Comparison of ENCODE assay signal across 1 cellular context in the genomic region with DNA sequence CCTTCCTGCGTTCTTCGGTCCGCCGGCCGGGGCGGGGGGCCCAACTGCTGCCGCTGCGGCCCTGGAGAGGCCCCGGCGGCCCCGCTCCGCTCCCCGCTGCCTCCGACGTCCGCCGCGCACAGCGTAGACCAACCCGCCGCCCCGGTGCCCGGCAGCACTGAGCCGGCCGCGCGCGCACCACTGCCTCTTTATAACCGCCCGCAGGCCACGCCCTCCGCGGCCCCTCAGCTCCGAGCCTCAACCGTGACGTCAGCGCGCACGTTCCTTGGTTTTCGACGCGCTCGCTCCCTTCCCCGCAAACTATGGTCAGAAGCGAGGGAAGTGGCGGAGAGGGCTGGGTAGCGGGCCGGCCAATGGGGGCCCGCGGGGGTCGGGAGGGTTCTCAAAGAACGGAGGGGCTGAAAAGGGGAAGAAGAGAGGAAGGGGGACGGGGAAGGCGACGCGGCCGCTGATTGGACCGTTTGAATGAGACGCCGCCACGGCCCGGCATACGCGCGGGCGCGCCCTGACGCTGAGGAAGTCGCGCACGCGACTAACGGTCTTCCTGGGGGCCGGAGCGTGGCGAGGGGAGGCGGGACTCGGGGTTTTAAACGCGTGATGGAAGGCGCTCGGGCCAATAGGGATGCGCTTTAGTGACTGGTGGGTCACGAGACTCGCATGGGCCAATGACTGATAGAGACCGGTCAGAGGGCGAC.
A peak's percentile ranks its signal among the peaks of the same experiment; 100 is the strongest.
TF ChIP-seq lines count a peak whose summit lies in the region.

Gene UBE2S (minus strand): TSS at position 164 of the 695 bp plus-strand sequence. CDS start 199 bp downstream, outside the sequence.

TF ChIP-seq in WTC11, 78 proteins besides CTCF, POLR2A, EP300 and RAD21 (continued from another document):
- TF ChIP-seq STAT6 (CRISPR knock-in tag; conservative IDR thresholded peaks at IDR 0.05; ENCODE audit: low read depth) = 0 out of 2 replicates have a peak, but pooled peaks have one; percentile 83
- TF ChIP-seq GRHL2 (CRISPR knock-in tag; IDR thresholded peaks at IDR 0.05; ENCODE audit: insufficient replicate concordance, severe bottlenecking) = no peak
- TF ChIP-seq ZMAT4 (CRISPR knock-in tag; IDR thresholded peaks at IDR 0.05) = peak; percentile 47; the same call in 1 of the 2 replicates
- no peak for TF ChIP-seq CDX4 (CRISPR knock-in tag; IDR thresholded peaks at IDR 0.05; ENCODE audit: borderline replicate concordance)
